11 cellular contexts compared by ENCODE assay signal in genomic region chr16:88315543-88316105, GRCh38.
DNase-seq lines count a peak whose midpoint lies in the region; ATAC-seq and TF ChIP-seq lines count a peak whose summit lies in the region.
"Had no signal": no experiment of that assay in that cellular context is flagged by ENCODE, and none has a peak within 500 bp of the region (broad histone marks: within the 10 kb centered on the region; RNA-seq: fewer than 3 reads in every experiment).

No MANE protein-coding gene starts in this region.

- H3K27ac ChIP-seq in RWPE1: peak overlapping the region; percentile 60
- no peak overlapping the region for H3K27ac ChIP-seq in neuronal stem cell (replicated peaks; ENCODE audit: low read length)
- H3K27ac ChIP-seq: suprapubic skin had no signal

- H3K9me3 ChIP-seq in neuronal stem cell (replicated peaks in 1 of 2; ENCODE audit: control insufficient read depth in 2 of 2, insufficient read depth in 1 of 2, low read depth in 1 of 2, low read length in 2 of 2): peaks cover 0 to 6% of the 10 kb centered on the region in 2 donors
- H3K9me3 ChIP-seq: suprapubic skin had no signal

- peaks cover 5% of the 10 kb centered on the region for H3K4me1 Mint-ChIP-seq in type B pancreatic cell (ENCODE audit: unreplicated experiment)

- peak overlapping the region; percentile 60 for H2AK5ac ChIP-seq in neuronal stem cell (ENCODE audit: low read depth, low read length)

- no peak overlapping the region for H3K27ac Mint-ChIP-seq in type B pancreatic cell
- H3K27ac Mint-ChIP-seq: dendritic cell treated with granulocyte-macrophage colony-stimulating factor and Interleukin-4, amounts not matched to agents 40 ng/mL and 50 ng/mL, for 4 days had no signal

- no peak overlapping the region for H4K91ac ChIP-seq in neuronal stem cell (ENCODE audit: low read depth, low read length, poor library complexity)

- no peak overlapping the region for H3K4me3 ChIP-seq in fibroblast of villous mesenchyme (ENCODE audit: low read depth, low read length)
- no peak overlapping the region for H3K4me3 ChIP-seq in neuronal stem cell (ENCODE audit: low read length in 2 of 2)
- H3K4me3 ChIP-seq: suprapubic skin had no signal

- peak overlapping the region; percentile 11 for H3K4me2 ChIP-seq in neuronal stem cell (ENCODE audit: insufficient read depth, low read length, poor library complexity, severe bottlenecking)

- no peaks in the 10 kb centered on the region for H3K36me3 ChIP-seq in neuronal stem cell (replicated peaks in 1 of 2; ENCODE audit: control insufficient read depth in 2 of 2, insufficient read depth in 2 of 2, low read length in 2 of 2)
- H3K36me3 ChIP-seq: suprapubic skin had no signal

- peak overlapping the region; percentile 94 for H3K18ac ChIP-seq in neuronal stem cell (ENCODE audit: low read length)

- H3K27me3 Mint-ChIP-seq in type B pancreatic cell: peaks cover 8% of the 10 kb centered on the region

- peak overlapping the region; percentile 96 for H2BK15ac ChIP-seq in neuronal stem cell (ENCODE audit: low read length)

- no peak overlapping the region for H4K8ac ChIP-seq in neuronal stem cell (ENCODE audit: low read depth, low read length)

- CTCF ChIA-PET in RWPE1 (lab: Yijun Ruan, JAX): interaction anchor here (0.5 to 1.5 kb wide), 5 partner anchors 29 to 221 kb away, joined by 4 to 6 read pairs (median 5); no protein-coding TSS in a partner anchor

- H2BK12ac ChIP-seq in neuronal stem cell (ENCODE audit: low read length): peak overlapping the region; percentile 73

- H3K14ac ChIP-seq in neuronal stem cell (ENCODE audit: low read length): peak overlapping the region; percentile 94

- no peaks in the 10 kb centered on the region for H3K27me3 ChIP-seq in neuronal stem cell (ENCODE audit: control insufficient read depth in 3 of 3, insufficient read depth in 3 of 3, low read depth in 1 of 3, low read length in 3 of 3)

- peak overlapping the region; percentile 67 for H2AFZ ChIP-seq in neuronal stem cell (ENCODE audit: low read length)

- H3K4ac ChIP-seq in neuronal stem cell (ENCODE audit: low read length): peak overlapping the region; percentile 76

- DNase-seq in ELF-1 (ENCODE audit: low read depth, low spot score): peak; percentile 74
- DNase-seq in RWPE1 (ENCODE audit: low spot score): peak; percentile 91
- peak; percentile 75 for DNase-seq in fibroblast of villous mesenchyme (ENCODE audit: low read depth)
- no peak for DNase-seq in neuronal stem cell (ENCODE audit: low spot score)
- DNase-seq in ureter (ENCODE audit: low spot score): no peak
- DNase-seq in type B pancreatic cell (ENCODE audit: extremely low spot score, unreplicated experiment): no peak
- DNase-seq: NCI-H1436 treated with DMSO at 0.1 percent for 48 hours had no signal

- H3K9ac ChIP-seq in neuronal stem cell (ENCODE audit: low read depth, low read length, poor library complexity): peak overlapping the region; percentile 70

- ATAC-seq in GM18867 (IDR thresholded peaks at IDR 0.05; ENCODE audit: unreplicated experiment): no peak
- no peak for ATAC-seq in GM21381 (IDR thresholded peaks at IDR 0.05; ENCODE audit: unreplicated experiment)

- peaks cover 4% of the 10 kb centered on the region for H3K79me1 ChIP-seq in neuronal stem cell (ENCODE audit: low read depth, low read length)

- H3K23ac ChIP-seq in neuronal stem cell (ENCODE audit: low read depth, low read length, poor library complexity): peak overlapping the region; percentile 85

- no peak overlapping the region for H2BK120ac ChIP-seq in neuronal stem cell (ENCODE audit: low read depth, low read length)

- no peaks in the 10 kb centered on the region for H3K36me3 Mint-ChIP-seq in type B pancreatic cell

- H3K4me1 ChIP-seq in neuronal stem cell (ENCODE audit: control insufficient read depth in 2 of 2, insufficient read depth in 1 of 2, low read depth in 1 of 2, low read length in 2 of 2): peaks cover 8 to 9% of the 10 kb centered on the region in 2 donors

- no peak overlapping the region for H2BK5ac ChIP-seq in neuronal stem cell (ENCODE audit: low read length)

- no peak for TF ChIP-seq CTCF in RWPE1 (conservative IDR thresholded peaks at IDR 0.05; ENCODE audit: low read depth)
- TF ChIP-seq CTCF in fibroblast of villous mesenchyme (IDR thresholded peaks at IDR 0.05; ENCODE audit: insufficient read depth, low read depth, low read length): no peak
- TF ChIP-seq CTCF in type B pancreatic cell (conservative IDR thresholded peaks at IDR 0.05): no peak

- WGBS in neuronal stem cell (ENCODE audit: extremely low coverage in 2 of 2, insufficient read length in 2 of 2, insufficient replicate concordance in 1 of 2), 2 donors: no CpG with 5 or more reads among the region's 20 CpGs

- peaks cover 10% of the 10 kb centered on the region for H3K9me3 Mint-ChIP-seq in type B pancreatic cell

- H3K4me3 Mint-ChIP-seq in type B pancreatic cell: no peak overlapping the region
- H3K4me3 Mint-ChIP-seq: dendritic cell treated with granulocyte-macrophage colony-stimulating factor and Interleukin-4, amounts not matched to agents 40 ng/mL and 50 ng/mL, for 4 days had no signal

- POLR2A ChIA-PET in RWPE1 (lab: Yijun Ruan, JAX; ENCODE audit: low non-redundant PET): interaction anchor here (0.6 kb wide), 2 partner anchors 9 to 251 kb away, joined by 3 read pairs; no protein-coding TSS in a partner anchor

Comparison
In these comparisons a context has a peak if more than half of its experiments do, and no peak if none do; other contexts are left out.
1. DNase-seq: peak in ELF-1 (single experiment), RWPE1 (single experiment) and fibroblast of villous mesenchyme (single experiment); none in neuronal stem cell (single experiment), ureter (single experiment) and type B pancreatic cell (single experiment).